Comparison of ENCODE assay signal across 9 cellular contexts in the genomic region with DNA sequence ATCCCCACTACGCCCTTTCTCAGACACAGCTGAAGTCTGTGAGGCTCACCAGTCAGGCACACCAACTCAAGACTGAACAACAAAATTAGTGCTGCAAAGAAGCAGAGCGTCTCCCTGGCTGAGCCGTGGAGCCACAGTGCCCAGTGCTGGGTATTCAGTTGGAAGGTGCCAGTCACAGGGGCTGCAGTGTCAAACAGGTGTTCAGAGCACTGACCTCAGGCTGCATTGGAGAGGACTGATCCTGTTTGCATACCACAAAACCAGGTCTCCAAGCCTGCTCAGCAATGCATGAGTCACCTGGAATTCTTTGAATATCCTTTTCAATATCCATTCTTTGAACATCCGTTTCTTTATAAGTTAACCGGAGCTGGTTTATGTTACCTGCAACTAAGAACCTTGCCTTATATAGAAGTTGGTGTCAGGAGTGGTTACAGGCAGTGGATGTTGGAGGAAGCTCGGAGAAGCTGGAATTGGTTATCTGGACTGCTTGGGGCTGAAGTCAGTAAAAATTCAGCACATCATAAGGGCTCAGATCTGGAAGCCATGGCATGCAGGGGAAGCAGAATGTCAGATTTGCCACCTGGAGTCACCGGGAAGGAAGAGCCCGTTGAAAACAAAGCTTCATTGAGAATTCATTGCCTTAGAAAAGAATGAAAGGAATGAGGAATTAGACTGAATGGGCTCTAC. TPM values are rescaled to one million over a fixed set of nuclear protein-coding genes. Genes with fewer than 3 reads are reported as not detected.
DNase-seq lines count a peak whose midpoint lies in the region; ATAC-seq lines count a peak whose summit lies in the region.
"Had no signal": no experiment of that assay in that cellular context is flagged by ENCODE, and none has a peak within 500 bp of the region (broad histone marks: within the 10 kb centered on the region; RNA-seq: fewer than 3 reads in every experiment).

No MANE protein-coding gene starts in this region.

- no peaks in the 10 kb centered on the region for H3K36me3 Mint-ChIP-seq in activated CD4-positive, alpha-beta memory T cell treated with anti-CD3 and anti-CD28 coated beads for 36 hours
- H3K36me3 Mint-ChIP-seq in activated CD4-positive, alpha-beta memory T cell treated with anti-CD3 and anti-CD28 coated beads, Interleukin-2, amount 10 ng/mL, durations not matched to agents 7 days and 5 days (ENCODE audit: low read depth): no peaks in the 10 kb centered on the region
- H3K36me3 Mint-ChIP-seq in stimulated activated naive B cell treated with anti-CD40 and anti-IgM and Interleukin-4, amounts not matched to agents 10 μg/mL and 1 μg/mL and 100 μg/mL, for 72 hours: no peaks in the 10 kb centered on the region
- H3K36me3 Mint-ChIP-seq in activated CD4-positive, alpha-beta T cell treated with anti-CD3 and anti-CD28 coated beads, Interleukin-2, amount 10 ng/mL, durations not matched to agents 7 days and 5 days (ENCODE audit: low read depth): no peaks in the 10 kb centered on the region

- no peak for ATAC-seq in stimulated activated naive B cell treated with anti-CD40 and anti-IgM and Interleukin-4, amounts not matched to agents 10 μg/mL and 1 μg/mL and 100 μg/mL, for 72 hours (replicated peaks)
- ATAC-seq in HG03469 (IDR thresholded peaks at IDR 0.05; ENCODE audit: unreplicated experiment): no peak

- peaks cover 11% of the 10 kb centered on the region for H3K27me3 Mint-ChIP-seq in activated CD4-positive, alpha-beta memory T cell treated with anti-CD3 and anti-CD28 coated beads for 36 hours
- peaks cover 33% of the 10 kb centered on the region for H3K27me3 Mint-ChIP-seq in activated CD4-positive, alpha-beta memory T cell treated with anti-CD3 and anti-CD28 coated beads, Interleukin-2, amount 10 ng/mL, durations not matched to agents 7 days and 5 days
- H3K27me3 Mint-ChIP-seq in stimulated activated naive B cell treated with anti-CD40 and anti-IgM and Interleukin-4, amounts not matched to agents 10 μg/mL and 1 μg/mL and 100 μg/mL, for 72 hours: peaks cover 42 to 62% of the 10 kb centered on the region in 2 donors
- H3K27me3 Mint-ChIP-seq in activated CD4-positive, alpha-beta T cell treated with anti-CD3 and anti-CD28 coated beads, Interleukin-2, amount 10 ng/mL, durations not matched to agents 7 days and 5 days: peaks cover 25% of the 10 kb centered on the region

- peaks cover 3% of the 10 kb centered on the region for H3K4me1 Mint-ChIP-seq in activated CD4-positive, alpha-beta memory T cell treated with anti-CD3 and anti-CD28 coated beads for 36 hours (ENCODE audit: low read depth)
- peaks cover 2% of the 10 kb centered on the region for H3K4me1 Mint-ChIP-seq in activated CD4-positive, alpha-beta memory T cell treated with anti-CD3 and anti-CD28 coated beads, Interleukin-2, amount 10 ng/mL, durations not matched to agents 7 days and 5 days
- peaks cover 0 to 3% of the 10 kb centered on the region in 2 donors for H3K4me1 Mint-ChIP-seq in stimulated activated naive B cell treated with anti-CD40 and anti-IgM and Interleukin-4, amounts not matched to agents 10 μg/mL and 1 μg/mL and 100 μg/mL, for 72 hours
- H3K4me1 Mint-ChIP-seq in activated CD4-positive, alpha-beta T cell treated with anti-CD3 and anti-CD28 coated beads, Interleukin-2, amount 10 ng/mL, durations not matched to agents 7 days and 5 days: no peaks in the 10 kb centered on the region

- peak; percentile 7 for DNase-seq in activated CD4-positive, alpha-beta memory T cell treated with anti-CD3 and anti-CD28 coated beads for 36 hours
- DNase-seq in activated CD4-positive, alpha-beta memory T cell treated with anti-CD3 and anti-CD28 coated beads, Interleukin-2, amount 10 ng/mL, durations not matched to agents 7 days and 5 days: no peak
- DNase-seq in RKO (ENCODE audit: low spot score) (peak; percentile 18), iPS DF 4.7 (ENCODE audit: extremely low read depth, low spot score) (peak; percentile 80), NCI-H2029 (lab: John Stamatoyannopoulos, UW) (no peak)
- no peak for DNase-seq in stimulated activated naive B cell treated with anti-CD40 and anti-IgM and Interleukin-4, amounts not matched to agents 10 μg/mL and 1 μg/mL and 100 μg/mL, for 72 hours
- no peak for DNase-seq in activated CD4-positive, alpha-beta T cell treated with anti-CD3 and anti-CD28 coated beads, Interleukin-2, amount 10 ng/mL, durations not matched to agents 7 days and 5 days
- DNase-seq: activated CD8-positive, alpha-beta T cell treated with anti-CD3 and anti-CD28 coated beads for 36 hours had no signal

- POLR2A ChIA-PET in activated CD4-positive, alpha-beta memory T cell treated with anti-CD3 and anti-CD28 coated beads for 36 hours (lab: Charles Lee): no interaction called here
- POLR2A ChIA-PET in activated CD4-positive, alpha-beta memory T cell treated with anti-CD3 and anti-CD28 coated beads, Interleukin-2, amount 10 ng/mL, durations not matched to agents 7 days and 5 days (lab: Charles Lee): interaction anchor here (1.4 to 1.7 kb wide), 2 partner anchors 54 to 102 kb away, joined by 3 to 4 read pairs; no protein-coding TSS in a partner anchor
- POLR2A ChIA-PET in activated CD4-positive, alpha-beta T cell treated with anti-CD3 and anti-CD28 coated beads, Interleukin-2, amount 10 ng/mL, durations not matched to agents 7 days and 5 days (lab: Charles Lee): no interaction called here

- intact Hi-C loops in activated CD4-positive, alpha-beta memory T cell treated with anti-CD3 and anti-CD28 coated beads for 36 hours (cut with micrococcal nuclease): no loop called here

- no peaks in the 10 kb centered on the region for H3K9me3 Mint-ChIP-seq in activated CD4-positive, alpha-beta memory T cell treated with anti-CD3 and anti-CD28 coated beads for 36 hours
- H3K9me3 Mint-ChIP-seq in activated CD4-positive, alpha-beta memory T cell treated with anti-CD3 and anti-CD28 coated beads, Interleukin-2, amount 10 ng/mL, durations not matched to agents 7 days and 5 days: peaks cover 3% of the 10 kb centered on the region
- H3K9me3 Mint-ChIP-seq in stimulated activated naive B cell treated with anti-CD40 and anti-IgM and Interleukin-4, amounts not matched to agents 10 μg/mL and 1 μg/mL and 100 μg/mL, for 72 hours: peaks cover 0 to 4% of the 10 kb centered on the region in 2 donors
- no peaks in the 10 kb centered on the region for H3K9me3 Mint-ChIP-seq in activated CD4-positive, alpha-beta T cell treated with anti-CD3 and anti-CD28 coated beads, Interleukin-2, amount 10 ng/mL, durations not matched to agents 7 days and 5 days

- no peak overlapping the region for H3K4me3 Mint-ChIP-seq in activated CD4-positive, alpha-beta memory T cell treated with anti-CD3 and anti-CD28 coated beads for 36 hours
- no peak overlapping the region for H3K4me3 Mint-ChIP-seq in activated CD4-positive, alpha-beta memory T cell treated with anti-CD3 and anti-CD28 coated beads, Interleukin-2, amount 10 ng/mL, durations not matched to agents 7 days and 5 days
- H3K4me3 Mint-ChIP-seq in stimulated activated naive B cell treated with anti-CD40 and anti-IgM and Interleukin-4, amounts not matched to agents 10 μg/mL and 1 μg/mL and 100 μg/mL, for 72 hours: no peak overlapping the region
- no peak overlapping the region for H3K4me3 Mint-ChIP-seq in activated CD4-positive, alpha-beta T cell treated with anti-CD3 and anti-CD28 coated beads, Interleukin-2, amount 10 ng/mL, durations not matched to agents 7 days and 5 days
- H3K4me3 Mint-ChIP-seq: activated CD8-positive, alpha-beta T cell treated with anti-CD3 and anti-CD28 coated beads for 36 hours had no signal

- H3K27ac Mint-ChIP-seq in activated CD4-positive, alpha-beta memory T cell treated with anti-CD3 and anti-CD28 coated beads for 36 hours: no peak overlapping the region
- H3K27ac Mint-ChIP-seq in activated CD4-positive, alpha-beta memory T cell treated with anti-CD3 and anti-CD28 coated beads, Interleukin-2, amount 10 ng/mL, durations not matched to agents 7 days and 5 days: no peak overlapping the region
- H3K27ac Mint-ChIP-seq in stimulated activated naive B cell treated with anti-CD40 and anti-IgM and Interleukin-4, amounts not matched to agents 10 μg/mL and 1 μg/mL and 100 μg/mL, for 72 hours: peak overlapping the region; percentile 3
- H3K27ac Mint-ChIP-seq in activated CD4-positive, alpha-beta T cell treated with anti-CD3 and anti-CD28 coated beads, Interleukin-2, amount 10 ng/mL, durations not matched to agents 7 days and 5 days: no peak overlapping the region
- H3K27ac Mint-ChIP-seq: activated CD8-positive, alpha-beta T cell treated with anti-CD3 and anti-CD28 coated beads for 36 hours had no signal

- CTCF ChIA-PET in activated CD4-positive, alpha-beta memory T cell treated with anti-CD3 and anti-CD28 coated beads for 36 hours (lab: Charles Lee): interaction anchor here (0.5 to 2.3 kb wide), 6 partner anchors 11 to 96 kb away, joined by 3 to 18 read pairs (median 6); no protein-coding TSS in a partner anchor
- CTCF ChIA-PET in activated CD4-positive, alpha-beta memory T cell treated with anti-CD3 and anti-CD28 coated beads, Interleukin-2, amount 10 ng/mL, durations not matched to agents 7 days and 5 days (lab: Charles Lee): interaction anchor here (0.5 kb wide), 1 partner anchor 173 kb away, joined by 3 read pairs; no protein-coding TSS in a partner anchor
- CTCF ChIA-PET in activated CD4-positive, alpha-beta T cell treated with anti-CD3 and anti-CD28 coated beads, Interleukin-2, amount 10 ng/mL, durations not matched to agents 7 days and 5 days (lab: Charles Lee): interaction anchor here (1.3 to 2.3 kb wide), 3 partner anchors 12 to 314 kb away, joined by 4 to 6 read pairs (median 5); no protein-coding TSS in a partner anchor

RNA-seq across cellular contexts. Expression of a gene that starts 30.3 kb away (rescaled TPM):
- 10 to 100 TPM; 11.7 to 13.3 TPM for total RNA-seq in activated CD4-positive, alpha-beta memory T cell treated with anti-CD3 and anti-CD28 coated beads for 36 hours
- total RNA-seq in activated CD4-positive, alpha-beta memory T cell treated with anti-CD3 and anti-CD28 coated beads, Interleukin-2, amount 10 ng/mL, durations not matched to agents 7 days and 5 days: 1 to 10 TPM; 6.4 to 6.5 TPM
- 1 to 10 TPM in 1 of 2 experiments, under 1 TPM in 1; 0.89 to 1.1 TPM for total RNA-seq in activated CD4-positive, alpha-beta T cell treated with anti-CD3 and anti-CD28 coated beads, Interleukin-2, amount 10 ng/mL, durations not matched to agents 7 days and 5 days

Comparison
In these comparisons a context has a peak if more than half of its experiments do, and no peak if none do; other contexts are left out.
1. DNase-seq: peak in activated CD4-positive, alpha-beta memory T cell treated with anti-CD3 and anti-CD28 coated beads for 36 hours (single experiment), RKO (single experiment) and iPS DF 4.7 (single experiment); none in activated CD4-positive, alpha-beta memory T cell treated with anti-CD3 and anti-CD28 coated beads, Interleukin-2, amount 10 ng/mL, durations not matched to agents 7 days and 5 days (single experiment), stimulated activated naive B cell treated with anti-CD40 and anti-IgM and Interleukin-4, amounts not matched to agents 10 μg/mL and 1 μg/mL and 100 μg/mL, for 72 hours (single experiment), NCI-H2029 (single experiment) and activated CD4-positive, alpha-beta T cell treated with anti-CD3 and anti-CD28 coated beads, Interleukin-2, amount 10 ng/mL, durations not matched to agents 7 days and 5 days (single experiment).